8 cellular contexts compared by ENCODE assay signal in genomic region chr10:5846667-5847066, GRCh38. TPM values are rescaled to one million over a fixed set of nuclear protein-coding genes. Genes with fewer than 3 reads are reported as not detected.
DNase-seq lines count a peak whose midpoint lies in the region; TF ChIP-seq lines count a peak whose summit lies in the region.
"Not testable (repeated sequence)": the region's sequence is repeated elsewhere in the genome, so short reads cannot be mapped to it uniquely, and the experiment has no call there.

No MANE protein-coding gene starts in this region.

- H3K36me3 Mint-ChIP-seq in HFFc6 (ENCODE audit: low read depth); activated T-cell treated with anti-CD3 and anti-CD28 coated beads, Interleukin-2, amount 50 U/mL, for 24 hours (ENCODE audit: low read depth); activated naive CD8-positive, alpha-beta T cell treated with anti-CD3 and anti-CD28 coated beads for 36 hours; mesothelial cell of epicardium: not testable (repeated sequence)

- not testable (repeated sequence) for TF ChIP-seq POLR2A in esophagus muscularis mucosa (IDR thresholded peaks at IDR 0.05; ENCODE audit: low read depth); tibial nerve (IDR thresholded peaks at IDR 0.05)

- intact Hi-C loops in esophagus muscularis mucosa (cut with DNase I) = not testable (repeated sequence)

- H2AFZ ChIP-seq in SK-N-SH (ENCODE audit: low read depth) = peak overlapping the region; percentile 52; the same call in 1 of the 2 replicates
- not testable (repeated sequence) for H2AFZ ChIP-seq in smooth muscle cell (ENCODE audit: low read depth)

- POLR2A ChIA-PET in SK-N-SH (lab: Yijun Ruan, JAX) = not testable (repeated sequence)

- not testable (repeated sequence) for H3K9me2 ChIP-seq in SK-N-SH

- 96% methylated on average over 4 of the region's 4 CpGs for WGBS in SK-N-SH (ENCODE audit: low lambda C conversion rate)
- 95% methylated on average over 4 of the region's 4 CpGs for WGBS in esophagus muscularis mucosa
- WGBS in smooth muscle cell (ENCODE audit: low lambda C conversion rate) = 90% methylated on average over 2 of the region's 4 CpGs
- WGBS in tibial nerve, 2 donors = 91 to 95% methylated on average over 4 of the region's 4 CpGs

- H3K27ac ChIP-seq in SK-N-SH (ENCODE audit: low read depth in 2 of 2, low read length in 1 of 2) (peak overlapping the region in 1 of 2 experiments; percentile 25; a peak in 1 of 4 replicates), esophagus muscularis mucosa (replicated peaks in 1 of 4) (peak overlapping the region; percentile 13 to 48 (median 24)), smooth muscle cell (ENCODE audit: low read depth) (peak overlapping the region; percentile 66), tibial nerve (peak overlapping the region in 3 of 4 donors; percentile 38 to 87 (median 65))

- not testable (repeated sequence) for TF ChIP-seq RAD21 in SK-N-SH (IDR thresholded peaks at IDR 0.05; ENCODE audit: low read length)

- not testable (repeated sequence) for H3F3A ChIP-seq in SK-N-SH (replicated peaks; ENCODE audit: insufficient read depth); smooth muscle cell (ENCODE audit: low read depth)

- not testable (repeated sequence) for H3K36me3 ChIP-seq in SK-N-SH (replicated peaks in 1 of 2; ENCODE audit: control insufficient read depth in 1 of 2, insufficient read depth in 2 of 2, low read length in 1 of 2); esophagus muscularis mucosa; smooth muscle cell (ENCODE audit: low read depth); tibial nerve

- TF ChIP-seq CTCF in HFFc6 (IDR thresholded peaks at IDR 0.05); SK-N-SH (IDR thresholded peaks at IDR 0.05); esophagus muscularis mucosa (IDR thresholded peaks at IDR 0.05); mesothelial cell of epicardium (IDR thresholded peaks at IDR 0.05; ENCODE audit: unreplicated experiment); smooth muscle cell (IDR thresholded peaks at IDR 0.05; ENCODE audit: borderline replicate concordance, insufficient read depth, poor library complexity, severe bottlenecking); tibial nerve (IDR thresholded peaks at IDR 0.05): not testable (repeated sequence)

- not testable (repeated sequence) for H3K9ac ChIP-seq in SK-N-SH; smooth muscle cell (ENCODE audit: low read depth)

- H3K4me3 Mint-ChIP-seq in HFFc6 = peak overlapping the region; percentile 66; the same call in 1 of the 2 replicates
- not testable (repeated sequence) for H3K4me3 Mint-ChIP-seq in activated T-cell treated with anti-CD3 and anti-CD28 coated beads, Interleukin-2, amount 50 U/mL, for 24 hours; activated naive CD8-positive, alpha-beta T cell treated with anti-CD3 and anti-CD28 coated beads for 36 hours; mesothelial cell of epicardium

- not testable (repeated sequence) for H4K20me1 ChIP-seq in SK-N-SH (ENCODE audit: insufficient read depth); smooth muscle cell (ENCODE audit: low read depth)

- not testable (repeated sequence) for H3K4me1 ChIP-seq in SK-N-SH (ENCODE audit: control insufficient read depth in 1 of 2, insufficient read depth in 2 of 2, low read depth in 1 of 2, low read length in 1 of 2); smooth muscle cell (ENCODE audit: low read depth); tibial nerve
- H3K4me1 ChIP-seq in esophagus muscularis mucosa = peaks cover 0 to 18% (median 8%) of the 10 kb centered on the region in 4 donors

- H3K27ac Mint-ChIP-seq in HFFc6 = not testable (repeated sequence)
- peak overlapping the region; percentile 93 for H3K27ac Mint-ChIP-seq in activated T-cell treated with anti-CD3 and anti-CD28 coated beads, Interleukin-2, amount 50 U/mL, for 24 hours
- H3K27ac Mint-ChIP-seq in activated naive CD8-positive, alpha-beta T cell treated with anti-CD3 and anti-CD28 coated beads for 36 hours = peak overlapping the region; percentile 98
- H3K27ac Mint-ChIP-seq in mesothelial cell of epicardium = peak overlapping the region; percentile 73

- not testable (repeated sequence) for TF ChIP-seq EP300 in SK-N-SH (IDR thresholded peaks at IDR 0.05; ENCODE audit: borderline replicate concordance in 1 of 2, low read depth in 1 of 2, low read length in 1 of 2); esophagus muscularis mucosa (IDR thresholded peaks at IDR 0.05)
- TF ChIP-seq EP300 in tibial nerve (IDR thresholded peaks at IDR 0.05) = peak in 1 of 2 donors; percentile 1

- CTCF ChIA-PET in SK-N-SH (lab: Yijun Ruan, JAX) = interaction anchor here (1.0 to 1.1 kb wide), 2 partner anchors 13 to 413 kb away, joined by 3 read pairs; no protein-coding TSS in a partner anchor

- H3K4me1 Mint-ChIP-seq in HFFc6 (ENCODE audit: low read depth) (peaks cover 23% of the 10 kb centered on the region), mesothelial cell of epicardium (peaks cover 25% of the 10 kb centered on the region)
- peaks cover 33% of the 10 kb centered on the region for H3K4me1 Mint-ChIP-seq in activated T-cell treated with anti-CD3 and anti-CD28 coated beads, Interleukin-2, amount 50 U/mL, for 24 hours (ENCODE audit: low read depth)
- peaks cover 30% of the 10 kb centered on the region for H3K4me1 Mint-ChIP-seq in activated naive CD8-positive, alpha-beta T cell treated with anti-CD3 and anti-CD28 coated beads for 36 hours

- not testable (repeated sequence) for H3K9me3 Mint-ChIP-seq in HFFc6; activated T-cell treated with anti-CD3 and anti-CD28 coated beads, Interleukin-2, amount 50 U/mL, for 24 hours; activated naive CD8-positive, alpha-beta T cell treated with anti-CD3 and anti-CD28 coated beads for 36 hours; mesothelial cell of epicardium

- H3K9me3 ChIP-seq in SK-N-SH; esophagus muscularis mucosa; smooth muscle cell (replicated peaks; ENCODE audit: low read depth); tibial nerve: not testable (repeated sequence)

- H3K4me3 ChIP-seq in SK-N-SH (ENCODE audit: low read depth in 2 of 2, low read length in 1 of 2); esophagus muscularis mucosa; smooth muscle cell; tibial nerve: not testable (repeated sequence)

- H3K79me2 ChIP-seq in SK-N-SH (ENCODE audit: insufficient read depth); smooth muscle cell (ENCODE audit: low read depth): not testable (repeated sequence)

- DNase-seq in HFFc6; SK-N-SH; activated T-cell treated with anti-CD3 and anti-CD28 coated beads, Interleukin-2, amount 50 U/mL, for 24 hours; activated naive CD8-positive, alpha-beta T cell treated with anti-CD3 and anti-CD28 coated beads for 36 hours; esophagus muscularis mucosa (ENCODE audit: extremely low spot score); mesothelial cell of epicardium (ENCODE audit: low spot score in 2 of 2, unreplicated experiment in 2 of 2); smooth muscle cell (lab: John Stamatoyannopoulos, UW; ENCODE audit: unreplicated experiment); tibial nerve (ENCODE audit: low spot score in 2 of 2): not testable (repeated sequence)

- H3K27me3 ChIP-seq in SK-N-SH (ENCODE audit: insufficient read depth); esophagus muscularis mucosa; smooth muscle cell (ENCODE audit: low read depth); tibial nerve: not testable (repeated sequence)

- not testable (repeated sequence) for H3K4me2 ChIP-seq in SK-N-SH, smooth muscle cell

- not testable (repeated sequence) for H3K27me3 Mint-ChIP-seq in HFFc6 (ENCODE audit: insufficient read depth); activated T-cell treated with anti-CD3 and anti-CD28 coated beads, Interleukin-2, amount 50 U/mL, for 24 hours; activated naive CD8-positive, alpha-beta T cell treated with anti-CD3 and anti-CD28 coated beads for 36 hours; mesothelial cell of epicardium (ENCODE audit: low read depth)

RNA-seq across cellular contexts. Expression of gene GDI2, which starts 33.4 kb away (rescaled TPM):
- total RNA-seq in HFFc6 (2021; fragmentation: NEBNext Ultra II Directional; extraction: Animal tissue kit (Norgen Biotek cat#: 25700)) = 100 to 1,000 TPM; 248 to 267 (median 259) TPM
- polyA plus RNA-seq in SK-N-SH (2012; rRNA removed) (94.3 and 99.1 TPM in 2 replicates), smooth muscle cell (172 and 186 TPM in 2 replicates)
- 130 and 137 TPM in 2 replicates for polyA plus RNA-seq in SK-N-SH (2012; cell fraction: cytosol; rRNA removed)
- 46.9 and 72.6 TPM in 2 replicates for polyA plus RNA-seq in SK-N-SH (2012; cell fraction: nucleus; rRNA removed)
- total RNA-seq in activated naive CD8-positive, alpha-beta T cell treated with anti-CD3 and anti-CD28 coated beads for 36 hours = 100 to 1,000 TPM; 335 to 339 TPM
- total RNA-seq in esophagus muscularis mucosa (100 to 1,000 TPM; 194 to 233 (median 210) TPM), mesothelial cell of epicardium (216 to 221 TPM (median 221 TPM) in 3 replicates), smooth muscle cell (334 and 400 TPM in 2 replicates), tibial nerve (100 to 1,000 TPM; 175 to 225 (median 199) TPM)

RNA-seq across cellular contexts. Expression of gene ANKRD16, which starts 43.0 kb away (rescaled TPM):
- 1 to 10 TPM; 4.7 to 6.7 (median 5.5) TPM for total RNA-seq in HFFc6 (2021; fragmentation: NEBNext Ultra II Directional; extraction: Animal tissue kit (Norgen Biotek cat#: 25700))
- polyA plus RNA-seq in SK-N-SH (2012; rRNA removed) = 9.9 and 11.9 TPM in 2 replicates
- 5.7 and 7.4 TPM in 2 replicates for polyA plus RNA-seq in SK-N-SH (2012; cell fraction: cytosol; rRNA removed)
- polyA plus RNA-seq in SK-N-SH (2012; cell fraction: nucleus; rRNA removed) = 31.9 and 35.4 TPM in 2 replicates
- 1 to 10 TPM; 9.1 to 9.4 TPM for total RNA-seq in activated naive CD8-positive, alpha-beta T cell treated with anti-CD3 and anti-CD28 coated beads for 36 hours
- 1 to 10 TPM; 5.1 to 9.0 (median 5.9) TPM for total RNA-seq in esophagus muscularis mucosa
- total RNA-seq in mesothelial cell of epicardium = 14.6 to 15.2 TPM (median 14.7 TPM) in 3 replicates
- total RNA-seq in smooth muscle cell = 2.7 and 4.6 TPM in 2 replicates
- polyA plus RNA-seq in smooth muscle cell = 3.7 and 10.3 TPM in 2 replicates
- 10 to 100 TPM; 20.5 to 24.0 (median 21.2) TPM for total RNA-seq in tibial nerve

RNA-seq across cellular contexts. Expression of gene FBH1, which starts 43.4 kb away (rescaled TPM):
- total RNA-seq in HFFc6 (2021; fragmentation: NEBNext Ultra II Directional; extraction: Animal tissue kit (Norgen Biotek cat#: 25700)) = 10 to 100 TPM; 60.1 to 69.8 (median 64.2) TPM
- polyA plus RNA-seq in SK-N-SH (2012; rRNA removed) = 60.9 and 71.9 TPM in 2 replicates
- polyA plus RNA-seq in SK-N-SH (2012; cell fraction: cytosol; rRNA removed) = 51.3 and 57.8 TPM in 2 replicates
- polyA plus RNA-seq in SK-N-SH (2012; cell fraction: nucleus; rRNA removed) = 112 and 143 TPM in 2 replicates
- total RNA-seq in activated naive CD8-positive, alpha-beta T cell treated with anti-CD3 and anti-CD28 coated beads for 36 hours = 10 to 100 TPM; 48.7 to 49.0 TPM
- total RNA-seq in esophagus muscularis mucosa = 10 to 100 TPM; 90.3 to 93.0 (median 92.3) TPM
- 68.0 to 76.6 TPM (median 72.6 TPM) in 3 replicates for total RNA-seq in mesothelial cell of epicardium
- 58.2 and 70.0 TPM in 2 replicates for total RNA-seq in smooth muscle cell
- polyA plus RNA-seq in smooth muscle cell = 68.4 and 84.2 TPM in 2 replicates
- total RNA-seq in tibial nerve = 100 to 1,000 TPM in 2 of 4 donors, 10 to 100 TPM in 2; 64.0 to 109 (median 96.6) TPM
